Comparison of ENCODE assay signal across 8 cellular contexts in the genomic region with DNA sequence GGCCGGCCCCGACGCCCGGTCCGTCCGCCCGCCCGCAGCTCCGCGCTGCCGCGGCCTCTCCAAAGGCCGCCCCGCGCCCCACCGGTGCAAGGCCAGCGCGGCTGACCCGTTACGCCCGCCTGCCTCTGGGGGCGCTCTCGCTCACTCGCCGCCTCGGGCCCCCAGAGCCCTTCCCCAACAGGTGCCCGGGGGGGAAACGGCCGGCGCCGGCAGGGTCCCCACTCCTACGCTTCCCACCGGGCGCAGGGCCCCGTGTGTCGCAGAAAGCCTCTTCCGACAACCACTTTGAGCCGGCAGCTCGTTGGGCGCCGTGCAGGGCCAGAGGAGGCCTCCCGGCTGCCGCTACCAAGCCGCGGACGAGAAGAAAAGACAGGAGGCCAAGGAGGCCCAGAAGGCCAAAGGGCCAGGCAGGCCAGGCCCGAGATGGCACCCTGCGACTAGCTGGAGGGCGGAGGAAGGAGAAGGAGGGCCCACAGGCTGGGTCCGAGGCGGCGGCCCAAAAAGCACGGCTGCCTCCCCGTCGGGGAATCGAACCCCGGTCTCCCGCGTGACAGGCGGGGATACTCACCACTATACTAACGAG.
DNase-seq lines count a peak whose midpoint lies in the region; FAIRE-seq and TF ChIP-seq lines count a peak whose summit lies in the region.

No MANE protein-coding gene starts in this region.

- DNase-seq in GM12892 (ENCODE audit: insufficient read length): peak; percentile 86
- DNase-seq in KBM-7: peak; percentile 91
- DNase-seq in activated T-cell treated with anti-CD3 and anti-CD28 coated beads, Interleukin-2, amount 50 U/mL, for 1 hour: peak; percentile 65
- DNase-seq in frontal cortex (ENCODE audit: low spot score in 2 of 2): peak; percentile 79 to 82
- peak; percentile 32 for DNase-seq in pons (ENCODE audit: low spot score)
- DNase-seq in NCI-H1048 (lab: John Stamatoyannopoulos, UW): no peak
- no peak for DNase-seq in MV-4-11 (lab: John Stamatoyannopoulos, UW)
- no peak for DNase-seq in OCI-M1 (lab: John Stamatoyannopoulos, UW)

- TF ChIP-seq POLR2A in GM12892 (IDR thresholded peaks at IDR 0.05; ENCODE audit: low read depth, low read length): no peak

- FAIRE-seq in GM12892 (lab: Jason Lieb, UNC) (no peak), frontal cortex (lab: Jason Lieb, UNC) (no peak)

- in situ Hi-C loops in KBM-7 (cut with MboI; ENCODE audit: low pct_unique_long_range_greater_than_20kb, low sequenced_read_pairs): no loop called here

Comparison
In these comparisons a context has a peak if more than half of its experiments do, and no peak if none do; other contexts are left out.
1. DNase-seq: peak in GM12892 (single experiment), KBM-7 (single experiment), activated T-cell treated with anti-CD3 and anti-CD28 coated beads, Interleukin-2, amount 50 U/mL, for 1 hour (single experiment), frontal cortex (2 of 2) and pons (single experiment); none in NCI-H1048 (single experiment), MV-4-11 (single experiment) and OCI-M1 (single experiment).